In genomic region chr4:40340034-40340433, GRCh38 we compare ENCODE assay signal across 23 cellular contexts. TPM values are rescaled to one million over a fixed set of nuclear protein-coding genes. Genes with fewer than 3 reads are reported as not detected.
DNase-seq lines count a peak whose midpoint lies in the region; ATAC-seq, FAIRE-seq and TF ChIP-seq lines count a peak whose summit lies in the region.
"Had no signal": no experiment of that assay in that cellular context is flagged by ENCODE, and none has a peak within 500 bp of the region (broad histone marks: within the 10 kb centered on the region; RNA-seq: fewer than 3 reads in every experiment).

No MANE protein-coding gene starts in this region.

- H3K9me3 ChIP-seq in K562 (replicated peaks; ENCODE audit: control insufficient read depth, insufficient read depth, low read depth, low read length) (no peaks in the 10 kb centered on the region), endodermal cell (ENCODE audit: control insufficient read depth, low read length) (no peaks in the 10 kb centered on the region)
- H3K9me3 ChIP-seq: heart right ventricle, right atrium auricular region, SJCRH30 had no signal

- H3K4me1 Mint-ChIP-seq in activated T-cell treated with anti-CD3 and anti-CD28 coated beads, Interleukin-2, amount 50 U/mL, for 72 hours (ENCODE audit: low read depth), result peaks cover 11% of the 10 kb centered on the region
- peaks cover 13% of the 10 kb centered on the region for H3K4me1 Mint-ChIP-seq in endodermal cell

- H3K27me3 ChIP-seq in K562 (ENCODE audit: control insufficient read depth in 2 of 2, insufficient read depth in 2 of 2, low read length in 2 of 2) (peaks cover 25 to 57% of the 10 kb centered on the region in 2 experiments; a peak in 4 of 5 replicates), endodermal cell (ENCODE audit: control insufficient read depth, insufficient read depth, low read length, poor library complexity, severe bottlenecking) (no peaks in the 10 kb centered on the region)
- H3K27me3 ChIP-seq: right atrium auricular region, SJCRH30 had no signal

- H3K4me1 ChIP-seq in K562 (replicated peaks in 1 of 2; ENCODE audit: control insufficient read depth in 2 of 2, insufficient read depth in 2 of 2, low read length in 2 of 2), result peaks cover 0 to 8% of the 10 kb centered on the region in 2 experiments; a peak in 2 of 5 replicates
- peaks cover under 1% of the 10 kb centered on the region for H3K4me1 ChIP-seq in endodermal cell (ENCODE audit: control insufficient read depth, insufficient read depth, low read length)
- H3K4me1 ChIP-seq: heart right ventricle, right atrium auricular region, SJCRH30 had no signal

- H3K4me3 ChIP-seq in K562 (no peak overlapping the region), endodermal cell (ENCODE audit: low read length) (no peak overlapping the region)
- H3K4me3 ChIP-seq: heart right ventricle, right atrium auricular region, SJCRH30 had no signal

- intact Hi-C loops in K562 (cut with micrococcal nuclease), result no loop called here

- H3K4me3 Mint-ChIP-seq in activated T-cell treated with anti-CD3 and anti-CD28 coated beads, Interleukin-2, amount 50 U/mL, for 72 hours, result peak overlapping the region in 1 of 2 donors; percentile 8
- no peak overlapping the region for H3K4me3 Mint-ChIP-seq in endodermal cell
- H3K4me3 Mint-ChIP-seq: T-helper 1 cell treated with Interleukin-12 subunit alpha and Interleukin-12 subunit beta and Interleukin-4 antibody, amounts not matched to agents 30 μg/mL and 1 μg/mL, for 36 hours had no signal

- BruUV-seq in K562 (replicated peaks; lab: Mats Ljungman, UMichigan), result no TSS peak

- peaks cover 9 to 14% of the 10 kb centered on the region in 2 donors for H3K9me3 Mint-ChIP-seq in activated T-cell treated with anti-CD3 and anti-CD28 coated beads, Interleukin-2, amount 50 U/mL, for 72 hours
- peaks cover 5% of the 10 kb centered on the region for H3K9me3 Mint-ChIP-seq in endodermal cell

- H3K4me2 ChIP-seq in K562 (ENCODE audit: insufficient read depth, low read length), result no peak overlapping the region
- H3K4me2 ChIP-seq: KMS-11 had no signal

- POLR2A ChIA-PET in K562 (lab: Yijun Ruan, JAX), result interaction anchor here (0.6 kb wide), 1 partner anchor 377 kb away, joined by 4 read pairs; no protein-coding TSS in a partner anchor

- DNase-seq in activated T-cell treated with anti-CD3 and anti-CD28 coated beads, Interleukin-2, amount 50 U/mL, for 72 hours, result peak; percentile 35
- DNase-seq in activated T-cell treated with anti-CD3 and anti-CD28 coated beads, Interleukin-2, amount 50 U/mL, for 48 hours, result no peak
- DNase-seq in LHCN-M2 (ENCODE audit: low read depth) (peak; percentile 52), K562 (ENCODE audit: extremely low read depth in 1 of 4, low spot score in 3 of 4) (no peak), endodermal cell (no peak)
- no peak for DNase-seq in stimulated activated naive CD8-positive, alpha-beta T cell treated with anti-CD3 and anti-CD28 coated beads, Interleukin-15, Interleukin-2, amounts not matched to agents 100 U/mL and 50 U/mL, for 24 hours
- DNase-seq in effector CD4-positive, alpha-beta T cell, result no peak
- DNase-seq: effector CD8-positive, alpha-beta T cell; EL; heart right ventricle; NCI-H1436 treated with DMSO at 0.1 percent for 48 hours; NCI-H2171; NCI-H69; occipital lobe; SJCRH30 had no signal

- H3K36me3 Mint-ChIP-seq in activated T-cell treated with anti-CD3 and anti-CD28 coated beads, Interleukin-2, amount 50 U/mL, for 72 hours (ENCODE audit: insufficient read depth in 2 of 2), result peaks cover 7 to 9% of the 10 kb centered on the region in 2 donors
- H3K36me3 Mint-ChIP-seq in endodermal cell (ENCODE audit: low read depth), result no peaks in the 10 kb centered on the region

- no peaks in the 10 kb centered on the region for H3K9me1 ChIP-seq in K562 (ENCODE audit: control insufficient read depth, insufficient read depth, low read length)

- FAIRE-seq in K562 (lab: Jason Lieb, UNC), result peak; percentile 29
- FAIRE-seq: GM18507 had no signal

- TF ChIP-seq EP300 in K562 (IDR thresholded peaks at IDR 0.05; ENCODE audit: low read length), result no peak

- no peaks in the 10 kb centered on the region for H3K79me2 ChIP-seq in K562 (ENCODE audit: control insufficient read depth, insufficient read depth, low read length)

- H3K36me3 ChIP-seq in K562 (ENCODE audit: control insufficient read depth, insufficient read depth, low read length), result no peaks in the 10 kb centered on the region
- H3K36me3 ChIP-seq in endodermal cell (ENCODE audit: control insufficient read depth, insufficient read depth, low read length), result no peaks in the 10 kb centered on the region
- H3K36me3 ChIP-seq: heart right ventricle, right atrium auricular region, SJCRH30 had no signal

- H3K27ac ChIP-seq in K562 (ENCODE audit: extremely low read depth, low read depth, low read length) (no peak overlapping the region), endodermal cell (ENCODE audit: low read depth, low read length) (no peak overlapping the region)
- H3K27ac ChIP-seq: heart right ventricle, KMS-11, right atrium auricular region, SJCRH30 had no signal

- H4K20me1 ChIP-seq in K562 (replicated peaks; ENCODE audit: control insufficient read depth, insufficient read depth, low read length), result no peaks in the 10 kb centered on the region

- CTCF ChIA-PET in K562 (lab: Yijun Ruan, JAX; ENCODE audit: low intra/inter-chr PET ratio), result no interaction called here

- ATAC-seq in activated T-cell treated with anti-CD3 and anti-CD28 coated beads, Interleukin-2, amount 50 U/mL, for 72 hours (replicated peaks in 1 of 2), result peak; percentile 99
- no peak for ATAC-seq in K562
- peak; percentile 87 for ATAC-seq in stimulated activated naive CD8-positive, alpha-beta T cell treated with anti-CD3 and anti-CD28 coated beads, Interleukin-15, Interleukin-2, amounts not matched to agents 100 U/mL and 50 U/mL, for 24 hours
- ATAC-seq: heart right ventricle had no signal

- TF ChIP-seq CTCF in K562 (IDR thresholded peaks at IDR 0.05 in 2 of 3, conservative IDR thresholded peaks at IDR 0.05 in 1 of 3; ENCODE audit: insufficient read depth in 2 of 3, low read depth in 1 of 3, low read length in 3 of 3), result no peak
- no peak for TF ChIP-seq CTCF in endodermal cell (conservative IDR thresholded peaks at IDR 0.05)

- H3K9ac ChIP-seq in K562 (ENCODE audit: insufficient read depth in 1 of 2, low read depth in 2 of 2, low read length in 2 of 2) (no peak overlapping the region), endodermal cell (ENCODE audit: extremely low read depth, low read length, poor library complexity, severe bottlenecking) (no peak overlapping the region)
- H3K9ac ChIP-seq: KMS-11 had no signal

- H3K27ac Mint-ChIP-seq in activated T-cell treated with anti-CD3 and anti-CD28 coated beads, Interleukin-2, amount 50 U/mL, for 72 hours, result peak overlapping the region; percentile 14
- no peak overlapping the region for H3K27ac Mint-ChIP-seq in endodermal cell
- H3K27ac Mint-ChIP-seq: T-helper 1 cell treated with Interleukin-12 subunit alpha and Interleukin-12 subunit beta and Interleukin-4 antibody, amounts not matched to agents 30 μg/mL and 1 μg/mL, for 36 hours had no signal

- no peak for TF ChIP-seq POLR2A in K562 (conservative IDR thresholded peaks at IDR 0.05)

- no peak for TF ChIP-seq RAD21 in K562 (CRISPR knock-in tag; conservative IDR thresholded peaks at IDR 0.05 in 1 of 2, IDR thresholded peaks at IDR 0.05 in 1 of 2)

- in situ Hi-C loops in K562 (cut with MboI), result no loop called here

- H3K27me3 Mint-ChIP-seq in activated T-cell treated with anti-CD3 and anti-CD28 coated beads, Interleukin-2, amount 50 U/mL, for 72 hours (ENCODE audit: low read depth), result no peaks in the 10 kb centered on the region
- peaks cover 5% of the 10 kb centered on the region for H3K27me3 Mint-ChIP-seq in endodermal cell (ENCODE audit: insufficient read depth)

- no peak overlapping the region for H2AFZ ChIP-seq in K562 (ENCODE audit: low read depth, low read length)

TF ChIP-seq in K562, 482 proteins besides CTCF, POLR2A, EP300 and RAD21 (continues in another document):
- TF ChIP-seq ZNF589 (CRISPR knock-in tag; IDR thresholded peaks at IDR 0.05; ENCODE audit: low read depth) (no peak), THRAP3 (IDR thresholded peaks at IDR 0.05; ENCODE audit: borderline replicate concordance) (no peak), NUFIP1 (IDR thresholded peaks at IDR 0.05; ENCODE audit: partially characterized antibody) (no peak), TAF15 (IDR thresholded peaks at IDR 0.05; ENCODE audit: low read depth, low read length) (no peak)

RNA-seq across cellular contexts. Expression of gene CHRNA9, which starts 4.9 kb away (rescaled TPM):
- total RNA-seq in activated T-cell treated with anti-CD3 and anti-CD28 coated beads, Interleukin-2, amount 50 U/mL, for 72 hours, result not detected
- total RNA-seq in LHCN-M2 (2014; rRNA removed) (0.29 and 0.51 TPM in 2 replicates), K562 (2014; rRNA removed) (not detected in 2 replicates), K562 (2014; rRNA removed; fragmentation: Illumina TruSeq; extraction: Trizol) (not detected in 2 replicates), K562 (2015; rRNA removed; fragmentation: Illumina TruSeq; extraction: Trizol) (not detected in 2 replicates), K562 (2021) (not detected in 2 replicates), endodermal cell (under 1 TPM in 1 of 2 donors, not detected in 1; 0.90 TPM)
- polyA plus RNA-seq in LHCN-M2 (2012), result 0.11 TPM
- not detected in 2 replicates for total RNA-seq in K562 (2011; cell fraction: chromatin; rRNA removed; ENCODE audit: low replicate concordance)
- not detected in 2 replicates for total RNA-seq in K562 (2011; cell fraction: nucleolus; rRNA removed)
- not detected in 2 replicates for total RNA-seq in K562 (2011; cell fraction: nucleoplasm; rRNA removed)
- polyA plus RNA-seq in K562 (2011; rRNA removed) (not detected in 2 replicates), K562 (2014; fragmentation: Illumina TruSeq; extraction: Trizol) (not detected in 2 replicates), K562 (2014; fragmentation: Nextera tagmentation; extraction: Ambion mirVana) (not detected), K562 (2014; rRNA removed) (not detected in 2 replicates)
- not detected in 2 replicates for polyA plus RNA-seq in K562 (2011; cell fraction: cytosol; rRNA removed)
- polyA plus RNA-seq in K562 (2011; cell fraction: nucleus; rRNA removed), result not detected in 2 replicates
- polyA plus RNA-seq in K562 (2012), result not detected in 2 replicates
- not detected in 2 replicates for polyA minus RNA-seq in K562 (2011; rRNA and poly(A)+ RNA removed)
- polyA minus RNA-seq in K562 (2011; cell fraction: cytosol; rRNA and poly(A)+ RNA removed), result 0.55 and 0.76 TPM in 2 replicates
- polyA minus RNA-seq in K562 (2011; cell fraction: nucleus; rRNA and poly(A)+ RNA removed), result not detected in 2 replicates
- 0.96 TPM for polyA plus RNA-seq in endodermal cell (2013, experiment 1 of 2)
- 0.87 TPM for polyA plus RNA-seq in endodermal cell (2013, experiment 2 of 2)
- total RNA-seq: cerebellum, fibroblast of lung, heart right ventricle, liver, OCI-LY7, right atrium auricular region had no signal
- polyA plus RNA-seq: fibroblast of lung, heart right ventricle, liver had no signal

Comparison
In these comparisons a context has a peak if more than half of its experiments do, and no peak if none do; other contexts are left out.
1. DNase-seq: peak in activated T-cell treated with anti-CD3 and anti-CD28 coated beads, Interleukin-2, amount 50 U/mL, for 72 hours (2 of 2) and LHCN-M2 (single experiment); none in activated T-cell treated with anti-CD3 and anti-CD28 coated beads, Interleukin-2, amount 50 U/mL, for 48 hours (0 of 2), K562 (0 of 4), stimulated activated naive CD8-positive, alpha-beta T cell treated with anti-CD3 and anti-CD28 coated beads, Interleukin-15, Interleukin-2, amounts not matched to agents 100 U/mL and 50 U/mL, for 24 hours (single experiment), endodermal cell (single experiment) and effector CD4-positive, alpha-beta T cell (single experiment).